In the genomic region with DNA sequence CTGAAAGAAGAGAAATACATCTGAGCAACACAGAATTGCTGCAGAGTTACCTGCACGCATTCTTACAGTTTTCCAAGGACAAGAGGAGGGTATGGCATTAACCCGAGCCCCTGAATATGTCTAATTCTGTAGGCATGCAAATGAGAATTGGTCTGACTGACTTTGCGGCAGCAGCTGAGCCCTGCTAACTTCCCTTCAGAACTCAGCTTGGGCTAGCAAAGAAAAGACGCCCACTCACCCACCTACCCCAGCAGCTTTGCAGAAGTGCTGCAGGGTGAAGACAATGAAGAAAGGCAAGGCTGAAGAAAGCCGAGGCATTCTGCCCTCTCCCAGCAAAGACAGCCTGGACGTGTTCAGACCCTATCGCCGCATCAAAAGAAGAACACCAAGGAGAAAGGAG, we compare ENCODE assay signal across 1 cellular context.
A peak's percentile ranks its signal among the peaks of the same experiment; 100 is the strongest.
TF ChIP-seq lines count a peak whose summit lies in the region.

No MANE protein-coding gene starts in this region.

TF ChIP-seq in GM12878, 131 proteins besides CTCF, POLR2A, EP300 and RAD21 (continued from another document):
- TF ChIP-seq, protein P1, sequence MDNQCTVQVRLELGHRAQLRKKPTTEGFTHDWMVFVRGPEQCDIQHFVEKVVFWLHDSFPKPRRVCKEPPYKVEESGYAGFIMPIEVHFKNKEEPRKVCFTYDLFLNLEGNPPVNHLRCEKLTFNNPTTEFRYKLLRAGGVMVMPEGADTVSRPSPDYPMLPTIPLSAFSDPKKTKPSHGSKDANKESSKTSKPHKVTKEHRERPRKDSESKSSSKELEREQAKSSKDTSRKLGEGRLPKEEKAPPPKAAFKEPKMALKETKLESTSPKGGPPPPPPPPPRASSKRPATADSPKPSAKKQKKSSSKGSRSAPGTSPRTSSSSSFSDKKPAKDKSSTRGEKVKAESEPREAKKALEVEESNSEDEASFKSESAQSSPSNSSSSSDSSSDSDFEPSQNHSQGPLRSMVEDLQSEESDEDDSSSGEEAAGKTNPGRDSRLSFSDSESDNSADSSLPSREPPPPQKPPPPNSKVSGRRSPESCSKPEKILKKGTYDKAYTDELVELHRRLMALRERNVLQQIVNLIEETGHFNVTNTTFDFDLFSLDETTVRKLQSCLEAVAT (IDR thresholded peaks at IDR 0.05) = 0 out of 2 replicates have a peak, but pooled peaks have one; percentile 27
- no peak for TF ChIP-seq SREBF2 (IDR thresholded peaks at IDR 0.05; ENCODE audit: low read length)
- TF ChIP-seq EGR1 (IDR thresholded peaks at IDR 0.05; ENCODE audit: borderline replicate concordance in 1 of 2, low read depth in 2 of 2, low read length in 2 of 2) = peak in 1 of 2 experiments; percentile 87; a peak in 2 of 3 replicates
- TF ChIP-seq, protein P2, sequence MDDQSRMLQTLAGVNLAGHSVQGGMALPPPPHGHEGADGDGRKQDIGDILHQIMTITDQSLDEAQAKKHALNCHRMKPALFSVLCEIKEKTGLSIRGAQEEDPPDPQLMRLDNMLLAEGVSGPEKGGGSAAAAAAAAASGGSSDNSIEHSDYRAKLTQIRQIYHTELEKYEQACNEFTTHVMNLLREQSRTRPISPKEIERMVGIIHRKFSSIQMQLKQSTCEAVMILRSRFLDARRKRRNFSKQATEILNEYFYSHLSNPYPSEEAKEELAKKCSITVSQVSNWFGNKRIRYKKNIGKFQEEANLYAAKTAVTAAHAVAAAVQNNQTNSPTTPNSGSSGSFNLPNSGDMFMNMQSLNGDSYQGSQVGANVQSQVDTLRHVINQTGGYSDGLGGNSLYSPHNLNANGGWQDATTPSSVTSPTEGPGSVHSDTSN (IDR thresholded peaks at IDR 0.05; ENCODE audit: insufficient replicate concordance, low read depth, low read length) = no peak
- peak; percentile 72; the same call in 1 of the 2 replicates for TF ChIP-seq SPI1 (IDR thresholded peaks at IDR 0.05; ENCODE audit: borderline replicate concordance, insufficient read depth, low read depth, low read length)
- TF ChIP-seq, protein P3, sequence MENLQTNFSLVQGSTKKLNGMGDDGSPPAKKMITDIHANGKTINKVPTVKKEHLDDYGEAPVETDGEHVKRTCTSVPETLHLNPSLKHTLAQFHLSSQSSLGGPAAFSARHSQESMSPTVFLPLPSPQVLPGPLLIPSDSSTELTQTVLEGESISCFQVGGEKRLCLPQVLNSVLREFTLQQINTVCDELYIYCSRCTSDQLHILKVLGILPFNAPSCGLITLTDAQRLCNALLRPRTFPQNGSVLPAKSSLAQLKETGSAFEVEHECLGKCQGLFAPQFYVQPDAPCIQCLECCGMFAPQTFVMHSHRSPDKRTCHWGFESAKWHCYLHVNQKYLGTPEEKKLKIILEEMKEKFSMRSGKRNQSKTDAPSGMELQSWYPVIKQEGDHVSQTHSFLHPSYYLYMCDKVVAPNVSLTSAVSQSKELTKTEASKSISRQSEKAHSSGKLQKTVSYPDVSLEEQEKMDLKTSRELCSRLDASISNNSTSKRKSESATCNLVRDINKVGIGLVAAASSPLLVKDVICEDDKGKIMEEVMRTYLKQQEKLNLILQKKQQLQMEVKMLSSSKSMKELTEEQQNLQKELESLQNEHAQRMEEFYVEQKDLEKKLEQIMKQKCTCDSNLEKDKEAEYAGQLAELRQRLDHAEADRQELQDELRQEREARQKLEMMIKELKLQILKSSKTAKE (IDR thresholded peaks at IDR 0.05; ENCODE audit: low read depth, poor library complexity, severe bottlenecking) = no peak
- 0 out of 2 replicates have a peak, but pooled peaks have one; percentile 16 for TF ChIP-seq MTA3 (IDR thresholded peaks at IDR 0.05; ENCODE audit: borderline replicate concordance, low read length)
- TF ChIP-seq NFIC (IDR thresholded peaks at IDR 0.05; ENCODE audit: low read depth, low read length) = 0 out of 2 replicates have a peak, but pooled peaks have one; percentile 23
- TF ChIP-seq FOXM1 (IDR thresholded peaks at IDR 0.05; ENCODE audit: low read depth, low read length) = peak; percentile 37; the same call in 1 of the 2 replicates
- TF ChIP-seq POU2F2 (IDR thresholded peaks at IDR 0.05; ENCODE audit: borderline replicate concordance, low read depth, low read length) = peak; percentile 85; the same call in 2 of the 3 replicates
- TF ChIP-seq SMC3 (IDR thresholded peaks at IDR 0.05; ENCODE audit: borderline replicate concordance, low read length) = no peak
